ENCODE assay signal across 8 cellular contexts in genomic region chr3:151085227-151085888, GRCh38. TPM values are rescaled to one million over a fixed set of nuclear protein-coding genes. Genes with fewer than 3 reads are reported as not detected.
DNase-seq lines count a peak whose midpoint lies in the region; ATAC-seq and TF ChIP-seq lines count a peak whose summit lies in the region.

TSS of gene MED12L (plus strand) at chr3:151085664. CDS start at chr3:151086927, 1,263 bp downstream.

- H3K79me2 ChIP-seq in hepatocyte = no peaks in the 10 kb centered on the region

- H4K20me1 ChIP-seq in hepatocyte (ENCODE audit: insufficient read depth, poor library complexity, severe bottlenecking) = no peaks in the 10 kb centered on the region

- WGBS in hepatocyte (ENCODE audit: low lambda C conversion rate, missing lambda C conversion rate) = under 1% methylated on average over 74 of the region's 84 CpGs
- WGBS in psoas muscle, 3 donors = 0 to 1% (median 0%) methylated on average over 65 to 84 of the region's 84 CpGs

- H3K9me2 ChIP-seq in hepatocyte (replicated peaks; ENCODE audit: insufficient read depth) = no peaks in the 10 kb centered on the region

- DNase-seq in EL = peak; percentile 72
- peak; percentile 69 for DNase-seq in H4 (ENCODE audit: low spot score)
- peak; percentile 74 for DNase-seq in astrocyte of the spinal cord (ENCODE audit: low read depth, low spot score)
- peak; percentile 90 for DNase-seq in hepatocyte (ENCODE audit: low spot score)
- DNase-seq in psoas muscle = peak; percentile 71 to 79
- no peak for DNase-seq in NK-92 treated with Interleukin-12 subunit alpha and Interleukin-12 subunit beta, amount 100 ng/mL, for 24 hours (lab: John Stamatoyannopoulos, UW)

- H3K4me3 ChIP-seq in astrocyte of the spinal cord (ENCODE audit: low read depth, low read length) (peak within 1 kb of the TSS; percentile 56), hepatocyte (peak within 1 kb of the TSS; percentile 99), psoas muscle (peak within 1 kb of the TSS; percentile 74)

- in situ Hi-C loops in astrocyte of the spinal cord (cut with HindIII; ENCODE audit: low sequenced_read_pairs) = no loop called here

- H3K27ac ChIP-seq in hepatocyte (no peak within 1 kb of the TSS), psoas muscle (no peak within 1 kb of the TSS)

- peak within 1 kb of the TSS; percentile 100 for H3K4me2 ChIP-seq in hepatocyte

- intact Hi-C loops in psoas muscle (cut with DNase I) = no loop called here

- H3K9me3 ChIP-seq in hepatocyte (ENCODE audit: low read depth) (no peaks in the 10 kb centered on the region), psoas muscle (no peaks in the 10 kb centered on the region)

- peak within 1 kb of the TSS; percentile 100 for H2AFZ ChIP-seq in hepatocyte

- H3K36me3 ChIP-seq in hepatocyte (replicated peaks; ENCODE audit: insufficient read depth, low read depth) (no peaks in the 10 kb centered on the region), psoas muscle (ENCODE audit: insufficient read depth in 1 of 2, low read depth in 1 of 2) (no peaks in the 10 kb centered on the region)

- TF ChIP-seq CTCF in LNCAP (IDR thresholded peaks at IDR 0.05) (peak; percentile 27; the same call in 1 of the 2 replicates), astrocyte of the spinal cord (IDR thresholded peaks at IDR 0.05; ENCODE audit: low read depth, low read length) (no peak), hepatocyte (IDR thresholded peaks at IDR 0.05; ENCODE audit: poor library complexity) (peak; percentile 27), psoas muscle (IDR thresholded peaks at IDR 0.05) (no peak)

- peak; percentile 84 for ATAC-seq in SK-N-SH treated with all-trans-retinoic acid at 6 μM for 48 hours
- peak; percentile 83 to 89 (median 87) for ATAC-seq in psoas muscle

- H3K4me1 ChIP-seq in hepatocyte (ENCODE audit: insufficient read depth) (no peaks in the 10 kb centered on the region), psoas muscle (peaks cover 14% of the 10 kb centered on the region)

- peaks cover 20% of the 10 kb centered on the region for H3K27me3 ChIP-seq in hepatocyte
- peaks cover 0 to 50% (median 2%) of the 10 kb centered on the region in 3 donors for H3K27me3 ChIP-seq in psoas muscle (ENCODE audit: insufficient read depth in 3 of 3, low read length in 2 of 3)

TF ChIP-seq in SK-N-SH treated with all-trans-retinoic acid at 6 μM for 48 hours, 23 proteins besides CTCF, POLR2A, EP300 and RAD21:
- no peak for TF ChIP-seq ARNTL (CRISPR knock-in tag; IDR thresholded peaks at IDR 0.05; ENCODE audit: borderline replicate concordance, low read depth)
- TF ChIP-seq SNAI2 (CRISPR knock-in tag; IDR thresholded peaks at IDR 0.05) = no peak
- no peak for TF ChIP-seq BACH2 (CRISPR knock-in tag; IDR thresholded peaks at IDR 0.05; ENCODE audit: borderline replicate concordance)
- TF ChIP-seq PPARA (CRISPR knock-in tag; IDR thresholded peaks at IDR 0.05; ENCODE audit: borderline replicate concordance) = no peak
- TF ChIP-seq, protein P1, sequence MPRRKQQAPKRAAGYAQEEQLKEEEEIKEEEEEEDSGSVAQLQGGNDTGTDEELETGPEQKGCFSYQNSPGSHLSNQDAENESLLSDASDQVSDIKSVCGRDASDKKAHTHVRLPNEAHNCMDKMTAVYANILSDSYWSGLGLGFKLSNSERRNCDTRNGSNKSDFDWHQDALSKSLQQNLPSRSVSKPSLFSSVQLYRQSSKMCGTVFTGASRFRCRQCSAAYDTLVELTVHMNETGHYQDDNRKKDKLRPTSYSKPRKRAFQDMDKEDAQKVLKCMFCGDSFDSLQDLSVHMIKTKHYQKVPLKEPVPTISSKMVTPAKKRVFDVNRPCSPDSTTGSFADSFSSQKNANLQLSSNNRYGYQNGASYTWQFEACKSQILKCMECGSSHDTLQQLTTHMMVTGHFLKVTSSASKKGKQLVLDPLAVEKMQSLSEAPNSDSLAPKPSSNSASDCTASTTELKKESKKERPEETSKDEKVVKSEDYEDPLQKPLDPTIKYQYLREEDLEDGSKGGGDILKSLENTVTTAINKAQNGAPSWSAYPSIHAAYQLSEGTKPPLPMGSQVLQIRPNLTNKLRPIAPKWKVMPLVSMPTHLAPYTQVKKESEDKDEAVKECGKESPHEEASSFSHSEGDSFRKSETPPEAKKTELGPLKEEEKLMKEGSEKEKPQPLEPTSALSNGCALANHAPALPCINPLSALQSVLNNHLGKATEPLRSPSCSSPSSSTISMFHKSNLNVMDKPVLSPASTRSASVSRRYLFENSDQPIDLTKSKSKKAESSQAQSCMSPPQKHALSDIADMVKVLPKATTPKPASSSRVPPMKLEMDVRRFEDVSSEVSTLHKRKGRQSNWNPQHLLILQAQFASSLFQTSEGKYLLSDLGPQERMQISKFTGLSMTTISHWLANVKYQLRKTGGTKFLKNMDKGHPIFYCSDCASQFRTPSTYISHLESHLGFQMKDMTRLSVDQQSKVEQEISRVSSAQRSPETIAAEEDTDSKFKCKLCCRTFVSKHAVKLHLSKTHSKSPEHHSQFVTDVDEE (CRISPR knock-in tag; IDR thresholded peaks at IDR 0.05) = no peak
- TF ChIP-seq, protein P2, sequence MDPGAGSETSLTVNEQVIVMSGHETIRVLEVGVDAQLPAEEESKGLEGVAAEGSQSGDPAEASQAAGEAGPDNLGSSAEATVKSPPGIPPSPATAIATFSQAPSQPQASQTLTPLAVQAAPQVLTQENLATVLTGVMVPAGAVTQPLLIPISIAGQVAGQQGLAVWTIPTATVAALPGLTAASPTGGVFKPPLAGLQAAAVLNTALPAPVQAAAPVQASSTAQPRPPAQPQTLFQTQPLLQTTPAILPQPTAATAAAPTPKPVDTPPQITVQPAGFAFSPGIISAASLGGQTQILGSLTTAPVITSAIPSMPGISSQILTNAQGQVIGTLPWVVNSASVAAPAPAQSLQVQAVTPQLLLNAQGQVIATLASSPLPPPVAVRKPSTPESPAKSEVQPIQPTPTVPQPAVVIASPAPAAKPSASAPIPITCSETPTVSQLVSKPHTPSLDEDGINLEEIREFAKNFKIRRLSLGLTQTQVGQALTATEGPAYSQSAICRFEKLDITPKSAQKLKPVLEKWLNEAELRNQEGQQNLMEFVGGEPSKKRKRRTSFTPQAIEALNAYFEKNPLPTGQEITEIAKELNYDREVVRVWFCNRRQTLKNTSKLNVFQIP (CRISPR knock-in tag; IDR thresholded peaks at IDR 0.05; ENCODE audit: borderline replicate concordance, low read depth) = no peak
- TF ChIP-seq ZFP3 (CRISPR knock-in tag; IDR thresholded peaks at IDR 0.05) = no peak
- no peak for TF ChIP-seq TOX (CRISPR knock-in tag; IDR thresholded peaks at IDR 0.05; ENCODE audit: borderline replicate concordance)

RNA-seq across cellular contexts. Expression of gene MED12L, which starts in this region (rescaled TPM):
- total RNA-seq in H4 (2014; rRNA removed; shearing (Covaris generic)) = 1.1 and 1.4 TPM in 2 replicates
- 2.7 TPM in 2 replicates for total RNA-seq in hepatocyte
- polyA plus RNA-seq in hepatocyte = 0.07 and 1.9 TPM in 2 replicates
- total RNA-seq in psoas muscle = 1 to 10 TPM in 2 of 4 donors, under 1 TPM in 2; 0.17 to 2.6 (median 1.1) TPM
- polyA plus RNA-seq in psoas muscle = under 1 TPM; 0.01 to 0.03 (median 0.01) TPM

Comparison
In these comparisons a context has a peak if more than half of its experiments do, and no peak if none do; other contexts are left out.
1. CTCF ChIP-seq: peak in LNCAP (single experiment) and hepatocyte (single experiment); none in astrocyte of the spinal cord (single experiment) and psoas muscle (single experiment).
2. Peak in every context shown above with its lines, with median percentiles within 50 percentile points of each other: H3K4me3 ChIP-seq.